ENCODE assay signal across 18 cellular contexts in genomic region chr11:12413141-12414055, GRCh38. TPM values are rescaled to one million over a fixed set of nuclear protein-coding genes. Genes with fewer than 3 reads are reported as not detected.
DNase-seq lines count a peak whose midpoint lies in the region; ATAC-seq, FAIRE-seq and TF ChIP-seq lines count a peak whose summit lies in the region.
"Had no signal": no experiment of that assay in that cellular context is flagged by ENCODE, and none has a peak within 500 bp of the region (broad histone marks: within the 10 kb centered on the region; RNA-seq: fewer than 3 reads in every experiment).

No MANE protein-coding gene starts in this region.

- dilution Hi-C loops in mammary epithelial cell (cut with HindIII; ENCODE audit: low sequenced_read_pairs) = loop anchor here (5.0 kb wide), 1 partner anchor 34 kb away; no protein-coding TSS in a partner anchor

- H3K9ac ChIP-seq in mammary epithelial cell (ENCODE audit: insufficient read depth, low read length) = no peak overlapping the region

- DNase-seq in HTR-8/SVneo (ENCODE audit: insufficient read length, low spot score) = no peak
- DNase-seq in mammary epithelial cell = no peak
- DNase-seq in myocyte (ENCODE audit: low read depth) = peak; percentile 44
- no peak for DNase-seq in suprapubic skin (ENCODE audit: low spot score in 2 of 2)
- DNase-seq in WERI-Rb-1 = no peak
- no peak for DNase-seq in DMS53 (lab: John Stamatoyannopoulos, UW)
- DNase-seq: activated naive CD4-positive, alpha-beta T cell treated with Interleukin-2 at 50 U/mL for 16 hours; central memory CD4-positive, alpha-beta T cell; NCI-H1930; Right ventricle myocardium superior; stimulated activated CD4-positive, alpha-beta T cell treated with anti-CD3 and anti-CD28 coated beads, Interleukin-4, amount 100 ng/mL, for 24 hours had no signal

- no peak for ATAC-seq in HG02852 (IDR thresholded peaks at IDR 0.05; ENCODE audit: unreplicated experiment)
- no peak for ATAC-seq in HG02678 (IDR thresholded peaks at IDR 0.05; ENCODE audit: unreplicated experiment)
- ATAC-seq: stimulated activated memory B cell treated with anti-CD40 and anti-IgM and Interleukin-4, amounts not matched to agents 10 μg/mL and 1 μg/mL and 100 μg/mL, for 72 hours had no signal

- WGBS in mammary epithelial cell (ENCODE audit: low coverage, missing lambda C conversion rate) = 32% methylated on average over 9 of the region's 9 CpGs
- 37% methylated on average over 9 of the region's 9 CpGs for WGBS in suprapubic skin

- H3K27me3 ChIP-seq in mammary epithelial cell (ENCODE audit: insufficient read depth, low read length) (no peaks in the 10 kb centered on the region), suprapubic skin (no peaks in the 10 kb centered on the region), WERI-Rb-1 (ENCODE audit: insufficient read depth, low read depth, severe bottlenecking) (no peaks in the 10 kb centered on the region)

- H4K20me1 ChIP-seq in mammary epithelial cell (ENCODE audit: insufficient read depth, low read length) = no peaks in the 10 kb centered on the region

- no TSS peak for BruUV-seq in mammary epithelial cell (replicated peaks; lab: Mats Ljungman, UMichigan)

- H3K4me2 ChIP-seq in mammary epithelial cell (ENCODE audit: insufficient read depth, low read depth, low read length) = peak overlapping the region; percentile 28

- no peak for TF ChIP-seq EP300 in suprapubic skin (IDR thresholded peaks at IDR 0.05)

- H3K4me3 ChIP-seq in mammary epithelial cell (replicated peaks in 1 of 3; ENCODE audit: insufficient read depth in 1 of 3, low read depth in 2 of 3, low read length in 3 of 3) (no peak overlapping the region), suprapubic skin (no peak overlapping the region), WERI-Rb-1 (ENCODE audit: low read depth, low read length) (no peak overlapping the region)
- H3K4me3 ChIP-seq: lung had no signal

- H3K27ac ChIP-seq in mammary epithelial cell (ENCODE audit: insufficient read depth, low read depth, low read length) (peak overlapping the region; percentile 81), suprapubic skin (peak overlapping the region; percentile 71), WERI-Rb-1 (no peak overlapping the region)

- H3K36me3 ChIP-seq in mammary epithelial cell (ENCODE audit: insufficient read depth, low read length) (no peaks in the 10 kb centered on the region), suprapubic skin (no peaks in the 10 kb centered on the region), WERI-Rb-1 (no peaks in the 10 kb centered on the region)

- in situ Hi-C loops in mammary epithelial cell (cut with MboI; ENCODE audit: low sequenced_read_pairs in 2 of 2) = loop anchor here in 1 of 2 donors (25.0 kb wide), 1 partner anchor 474 kb away; no protein-coding TSS in a partner anchor

- peaks cover 67% of the 10 kb centered on the region for H3K79me2 ChIP-seq in mammary epithelial cell (ENCODE audit: insufficient read depth, low read length)

- TF ChIP-seq CTCF in mammary epithelial cell (conservative IDR thresholded peaks at IDR 0.05 in 1 of 2, IDR thresholded peaks at IDR 0.05 in 1 of 2; ENCODE audit: extremely low read depth in 1 of 2, insufficient read depth in 1 of 2, low read depth in 1 of 2, low read length in 2 of 2) (no peak), suprapubic skin (IDR thresholded peaks at IDR 0.05) (no peak), WERI-Rb-1 (IDR thresholded peaks at IDR 0.05; ENCODE audit: low read depth, low read length) (no peak)

- CTCF ChIA-PET in mammary epithelial cell (lab: Charles Lee; ENCODE audit: low non-redundant PET) = no interaction called here

- H3K9me3 ChIP-seq in mammary epithelial cell (replicated peaks; ENCODE audit: insufficient read depth, low read length) (no peaks in the 10 kb centered on the region), suprapubic skin (no peaks in the 10 kb centered on the region), WERI-Rb-1 (ENCODE audit: severe bottlenecking) (no peaks in the 10 kb centered on the region)

- peak overlapping the region; percentile 28 for H2AFZ ChIP-seq in mammary epithelial cell (ENCODE audit: low read depth, low read length)

- intact Hi-C loops in mammary epithelial cell (cut with micrococcal nuclease) = loop anchor here (2.0 to 5.0 kb wide), 5 partner anchors 33 to 549 kb away; no protein-coding TSS in a partner anchor

- TF ChIP-seq POLR2A in suprapubic skin (IDR thresholded peaks at IDR 0.05) = no peak

- H3K4me1 ChIP-seq in mammary epithelial cell (ENCODE audit: insufficient read depth, low read length) (peaks cover 50% of the 10 kb centered on the region), suprapubic skin (peaks cover 65% of the 10 kb centered on the region)

- FAIRE-seq in HTR-8/SVneo (lab: Jason Lieb, UNC) = peak; percentile 28
- FAIRE-seq: H1, TTC549 had no signal

RNA-seq across cellular contexts. Expression of gene PARVA, which starts 36.0 kb away (rescaled TPM):
- total RNA-seq in mammary epithelial cell = 10 to 100 TPM; 57.7 to 59.6 TPM
- polyA plus RNA-seq in mammary epithelial cell = 26.6 TPM
- polyA minus RNA-seq in mammary epithelial cell = 31.9 TPM
- 70.5 and 74.5 TPM in 2 replicates for total RNA-seq in myocyte
- 107 TPM for polyA plus RNA-seq in myocyte (2012)
- total RNA-seq in suprapubic skin = 10 to 100 TPM; 16.7 to 26.2 (median 21.4) TPM
- polyA plus RNA-seq: CD14-positive monocyte had no signal
